In genomic region chr20:35146922-35147574, GRCh38 we compare ENCODE assay signal across 8 cellular contexts. TPM values are rescaled to one million over a fixed set of nuclear protein-coding genes. Genes with fewer than 3 reads are reported as not detected.
DNase-seq lines count a peak whose midpoint lies in the region; ATAC-seq and TF ChIP-seq lines count a peak whose summit lies in the region.

A gene with protein sequence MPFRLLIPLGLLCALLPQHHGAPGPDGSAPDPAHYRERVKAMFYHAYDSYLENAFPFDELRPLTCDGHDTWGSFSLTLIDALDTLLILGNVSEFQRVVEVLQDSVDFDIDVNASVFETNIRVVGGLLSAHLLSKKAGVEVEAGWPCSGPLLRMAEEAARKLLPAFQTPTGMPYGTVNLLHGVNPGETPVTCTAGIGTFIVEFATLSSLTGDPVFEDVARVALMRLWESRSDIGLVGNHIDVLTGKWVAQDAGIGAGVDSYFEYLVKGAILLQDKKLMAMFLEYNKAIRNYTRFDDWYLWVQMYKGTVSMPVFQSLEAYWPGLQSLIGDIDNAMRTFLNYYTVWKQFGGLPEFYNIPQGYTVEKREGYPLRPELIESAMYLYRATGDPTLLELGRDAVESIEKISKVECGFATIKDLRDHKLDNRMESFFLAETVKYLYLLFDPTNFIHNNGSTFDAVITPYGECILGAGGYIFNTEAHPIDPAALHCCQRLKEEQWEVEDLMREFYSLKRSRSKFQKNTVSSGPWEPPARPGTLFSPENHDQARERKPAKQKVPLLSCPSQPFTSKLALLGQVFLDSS (minus strand): TSS chr20:35147336. CDS start chr20:35147258, 78 bp downstream.

- H3K27ac ChIP-seq in 22Rv1 (peak within 1 kb of the TSS; percentile 96), iPS DF 6.9 (ENCODE audit: low read length) (no peak within 1 kb of the TSS), gastrocnemius medialis (peak within 1 kb of the TSS; percentile 65 to 79 (median 72))

- H3K36me3 Mint-ChIP-seq in brain, result peaks cover 4% of the 10 kb centered on the region

- peak within 1 kb of the TSS; percentile 30 to 96 (median 90) for H3K27ac Mint-ChIP-seq in brain

- WGBS in iPS DF 6.9 (ENCODE audit: insufficient coverage, insufficient read length), result no CpG with 5 or more reads among the region's 42 CpGs

- peaks cover 35% of the 10 kb centered on the region for H3K4me1 Mint-ChIP-seq in brain

- in situ Hi-C loops in gastrocnemius medialis (cut with MboI; ENCODE audit: low sequenced_read_pairs in 4 of 4), result loop anchor here in 1 of 4 donors (10.0 kb wide), 1 partner anchor 58 kb away; no protein-coding TSS in a partner anchor

- peak within 1 kb of the TSS; percentile 60 for H3K4me3 ChIP-seq in iPS DF 6.9 (ENCODE audit: low read length)
- H3K4me3 ChIP-seq in gastrocnemius medialis, result peak within 1 kb of the TSS; percentile 74 to 84 (median 76)

- TF ChIP-seq CTCF in 22Rv1 (IDR thresholded peaks at IDR 0.05) (peak; percentile 15; the same call in 1 of the 2 replicates), brain (conservative IDR thresholded peaks at IDR 0.05) (peak in 1 of 2 experiments; percentile 16), gastrocnemius medialis (IDR thresholded peaks at IDR 0.05 in 4 of 5, conservative IDR thresholded peaks at IDR 0.05 in 1 of 5) (peak in 1 of 5 experiments; percentile 10)

- ATAC-seq in GM18858 (IDR thresholded peaks at IDR 0.05; ENCODE audit: unreplicated experiment) (peak; percentile 60), HG03095 (IDR thresholded peaks at IDR 0.05; ENCODE audit: unreplicated experiment) (peak; percentile 49), gastrocnemius medialis (peak; percentile 95 to 96)

- H3K4me1 ChIP-seq in iPS DF 6.9 (ENCODE audit: control insufficient read depth, insufficient read depth, low read length) (peaks cover 1% of the 10 kb centered on the region; the same call in 1 of the 2 replicates), gastrocnemius medialis (peaks cover 4 to 22% of the 10 kb centered on the region in 2 donors)

- H3K36me3 ChIP-seq in iPS DF 6.9 (ENCODE audit: control insufficient read depth, insufficient read depth, low read length) (no peaks in the 10 kb centered on the region; the same call in 1 of the 2 replicates), gastrocnemius medialis (peaks cover 0 to 15% of the 10 kb centered on the region in 2 donors)

- no peaks in the 10 kb centered on the region for H3K9me3 Mint-ChIP-seq in brain

- H3K4me3 Mint-ChIP-seq in brain, result peak within 1 kb of the TSS; percentile 87 to 98 (median 97)

- H3K9me3 ChIP-seq in iPS DF 6.9 (ENCODE audit: control insufficient read depth, insufficient read depth, low read length) (no peaks in the 10 kb centered on the region), gastrocnemius medialis (no peaks in the 10 kb centered on the region)

- H3K27me3 Mint-ChIP-seq in brain, result peaks cover 11% of the 10 kb centered on the region

- TF ChIP-seq POLR2A in gastrocnemius medialis (IDR thresholded peaks at IDR 0.05), result peak; percentile 35 to 39

- intact Hi-C loops in gastrocnemius medialis (cut with DNase I; ENCODE audit: low total_unique reads), result loop anchor here (1.0 to 10.0 kb wide), 5 partner anchors 25 to 308 kb away; partner anchors contain the start of genes CEP250, GGT7, PROCR and TRPC4AP

- H3K27me3 ChIP-seq in iPS DF 6.9 (ENCODE audit: control insufficient read depth, insufficient read depth, low read length) (no peaks in the 10 kb centered on the region), gastrocnemius medialis (no peaks in the 10 kb centered on the region)

- DNase-seq in NCI-H2171 (lab: John Stamatoyannopoulos, UW), result peak; percentile 96
- DNase-seq in UCSD-AML1 (lab: John Stamatoyannopoulos, UW; ENCODE audit: unreplicated experiment), result peak; percentile 95
- DNase-seq in iPS DF 6.9 (ENCODE audit: low read depth, low spot score), result peak; percentile 94
- peak; percentile 87 to 91 for DNase-seq in gastrocnemius medialis

RNA-seq across cellular contexts. Expression of the gene that starts here (rescaled TPM):
- polyA plus RNA-seq in brain (ENCODE audit: insufficient read depth, low read depth, low replicate concordance), result 19.0 TPM
- total RNA-seq in gastrocnemius medialis, result 10 to 100 TPM in 1 of 4 donors, 1 to 10 TPM in 3; 7.2 to 12.2 (median 9.5) TPM
